Comparison of ENCODE assay signal across 25 cellular contexts in the genomic region with DNA sequence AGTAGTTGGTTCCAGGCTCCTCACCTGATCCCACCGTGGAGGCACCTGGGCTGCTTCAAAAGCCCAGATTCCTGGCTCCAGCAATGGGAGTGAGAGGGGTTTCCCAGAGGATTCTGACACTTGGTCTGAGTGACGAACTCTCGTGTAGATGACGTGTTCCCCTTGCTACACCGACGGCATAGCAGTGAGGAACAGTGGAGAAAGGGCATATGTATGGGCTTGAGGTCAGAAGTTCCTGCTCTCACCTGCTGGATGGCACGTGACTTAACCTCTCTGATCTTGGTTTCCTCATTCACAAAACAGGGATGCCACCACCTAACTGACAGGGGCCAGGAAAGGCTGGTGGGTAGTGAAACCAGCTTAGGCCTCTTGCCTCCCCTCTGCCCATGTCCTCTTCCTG. TPM values are rescaled to one million over a fixed set of nuclear protein-coding genes. Genes with fewer than 3 reads are reported as not detected.
A peak's percentile ranks its signal among the peaks of the same experiment; 100 is the strongest.
DNase-seq lines count a peak whose midpoint lies in the region; ATAC-seq and TF ChIP-seq lines count a peak whose summit lies in the region.
"Had no signal": no experiment of that assay in that cellular context is flagged by ENCODE, and none has a peak within 500 bp of the region (broad histone marks: within the 10 kb centered on the region; RNA-seq: fewer than 3 reads in every experiment).

No MANE protein-coding gene starts in this region.

- H3K9me3 ChIP-seq in mucosa of descending colon = no peaks in the 10 kb centered on the region
- H3K9me3 ChIP-seq in spleen = no peaks in the 10 kb centered on the region
- H3K9me3 ChIP-seq: esophagus muscularis mucosa, MG63 had no signal

- H3K36me3 ChIP-seq in mucosa of descending colon (ENCODE audit: low read depth) (peaks cover 3% of the 10 kb centered on the region), spleen (peaks cover 4 to 97% (median 73%) of the 10 kb centered on the region in 6 donors)

- H3K4me1 ChIP-seq in mucosa of descending colon (ENCODE audit: low read depth) = peaks cover 10% of the 10 kb centered on the region
- peaks cover 4 to 50% (median 35%) of the 10 kb centered on the region in 6 donors for H3K4me1 ChIP-seq in spleen

- intact Hi-C loops in dendritic cell treated with granulocyte-macrophage colony-stimulating factor and Interleukin-4, amounts not matched to agents 40 ng/mL and 50 ng/mL, for 4 days (cut with micrococcal nuclease) = no loop called here
- intact Hi-C loops in mucosa of descending colon (cut with DNase I, micrococcal nuclease) (loop anchor here in 1 of 2 donors (10.0 kb wide), 1 partner anchor 138 kb away; no protein-coding TSS in a partner anchor), spleen (cut with DNase I; ENCODE audit: low total_unique reads) (no loop called here)

- H3K4me3 ChIP-seq in mucosa of descending colon (no peak overlapping the region), spleen (no peak overlapping the region)
- H3K4me3 ChIP-seq: esophagus muscularis mucosa, MG63, skin epidermis had no signal

- H3K9me3 Mint-ChIP-seq in dendritic cell treated with granulocyte-macrophage colony-stimulating factor and Interleukin-4, amounts not matched to agents 40 ng/mL and 50 ng/mL, for 4 days = no peaks in the 10 kb centered on the region
- H3K9me3 Mint-ChIP-seq in type B pancreatic cell = no peaks in the 10 kb centered on the region
- H3K9me3 Mint-ChIP-seq: activated CD4-positive, alpha-beta memory T cell treated with anti-CD3 and anti-CD28 coated beads for 36 hours; nephron progenitor cell; stimulated activated naive CD8-positive, alpha-beta T cell treated with anti-CD3 and anti-CD28 coated beads, Interleukin-15, amount 100 ng/mL, for 72 hours; T-cell had no signal

- peak overlapping the region; percentile 72 for H3K27ac Mint-ChIP-seq in dendritic cell treated with granulocyte-macrophage colony-stimulating factor and Interleukin-4, amounts not matched to agents 40 ng/mL and 50 ng/mL, for 4 days
- peak overlapping the region; percentile 88 for H3K27ac Mint-ChIP-seq in type B pancreatic cell
- H3K27ac Mint-ChIP-seq: activated CD4-positive, alpha-beta memory T cell treated with anti-CD3 and anti-CD28 coated beads for 36 hours; T-cell had no signal

- ATAC-seq in mucosa of descending colon = peak; percentile 9
- no peak for ATAC-seq in GM18907 (IDR thresholded peaks at IDR 0.05; ENCODE audit: unreplicated experiment)
- ATAC-seq: stimulated activated naive CD8-positive, alpha-beta T cell treated with anti-CD3 and anti-CD28 coated beads, Interleukin-15, amount 100 ng/mL, for 72 hours; T-cell had no signal

- H3K4me3 Mint-ChIP-seq in dendritic cell treated with granulocyte-macrophage colony-stimulating factor and Interleukin-4, amounts not matched to agents 40 ng/mL and 50 ng/mL, for 4 days = no peak overlapping the region
- no peak overlapping the region for H3K4me3 Mint-ChIP-seq in type B pancreatic cell
- H3K4me3 Mint-ChIP-seq: activated CD4-positive, alpha-beta memory T cell treated with anti-CD3 and anti-CD28 coated beads for 36 hours; nephron progenitor cell; stimulated activated naive CD8-positive, alpha-beta T cell treated with anti-CD3 and anti-CD28 coated beads, Interleukin-15, amount 100 ng/mL, for 72 hours; T-cell had no signal

- WGBS in spleen, 5 donors = 76 to 91% (median 85%) methylated on average over 6 to 7 of the region's 7 CpGs

- TF ChIP-seq CTCF in RWPE1 (conservative IDR thresholded peaks at IDR 0.05; ENCODE audit: low read depth) = no peak
- TF ChIP-seq CTCF in mucosa of descending colon (IDR thresholded peaks at IDR 0.05) = no peak
- TF ChIP-seq CTCF in type B pancreatic cell (conservative IDR thresholded peaks at IDR 0.05) = no peak
- no peak for TF ChIP-seq CTCF in spleen (IDR thresholded peaks at IDR 0.05 in 8 of 11, conservative IDR thresholded peaks at IDR 0.05 in 3 of 11)

- no peaks in the 10 kb centered on the region for H3K27me3 ChIP-seq in spleen (replicated peaks in 1 of 7)
- H3K27me3 ChIP-seq: esophagus muscularis mucosa, MG63 had no signal

- POLR2A ChIA-PET in RWPE1 (lab: Yijun Ruan, JAX; ENCODE audit: low non-redundant PET) = no interaction called here

- peaks cover 54% of the 10 kb centered on the region for H3K4me1 Mint-ChIP-seq in dendritic cell treated with granulocyte-macrophage colony-stimulating factor and Interleukin-4, amounts not matched to agents 40 ng/mL and 50 ng/mL, for 4 days (ENCODE audit: low read depth)
- H3K4me1 Mint-ChIP-seq in type B pancreatic cell (ENCODE audit: unreplicated experiment) = no peaks in the 10 kb centered on the region
- H3K4me1 Mint-ChIP-seq: nephron progenitor cell had no signal

- no peaks in the 10 kb centered on the region for H3K27me3 Mint-ChIP-seq in dendritic cell treated with granulocyte-macrophage colony-stimulating factor and Interleukin-4, amounts not matched to agents 40 ng/mL and 50 ng/mL, for 4 days
- H3K27me3 Mint-ChIP-seq in type B pancreatic cell = no peaks in the 10 kb centered on the region
- H3K27me3 Mint-ChIP-seq: activated CD4-positive, alpha-beta memory T cell treated with anti-CD3 and anti-CD28 coated beads for 36 hours; stimulated activated naive CD8-positive, alpha-beta T cell treated with anti-CD3 and anti-CD28 coated beads, Interleukin-15, amount 100 ng/mL, for 72 hours; T-cell had no signal

- CTCF ChIA-PET in RWPE1 (lab: Yijun Ruan, JAX) = interaction anchor here (0.6 kb wide), 1 partner anchor 79 kb away, joined by 3 read pairs; no protein-coding TSS in a partner anchor

- DNase-seq in RWPE1 (ENCODE audit: low spot score) = no peak
- no peak for DNase-seq in mucosa of descending colon
- no peak for DNase-seq in type B pancreatic cell (ENCODE audit: extremely low spot score, unreplicated experiment)
- DNase-seq in NCI-H510A treated with DMSO at 0.1 percent for 48 hours (lab: John Stamatoyannopoulos, UW) = no peak
- no peak for DNase-seq in spleen
- DNase-seq: activated CD4-positive, alpha-beta memory T cell treated with anti-CD3 and anti-CD28 coated beads for 36 hours; activated CD4-positive, CD25-positive, alpha-beta regulatory T cell treated with anti-CD3 and anti-CD28 coated beads, Interleukin-2, amount 50 U/mL, for 72 hours; activated naive CD4-positive, alpha-beta T cell treated with Interleukin-2 at 50 U/mL for 16 hours; caudate nucleus; dermis blood vessel endothelial cell; foreskin fibroblast; head of caudate nucleus; MG63; NCI-H1105; NCI-H187; NCI-H2171; nephron progenitor cell; stimulated activated naive CD8-positive, alpha-beta T cell treated with anti-CD3 and anti-CD28 coated beads, Interleukin-15, amount 100 ng/mL, for 72 hours; T-cell had no signal

- peaks cover 86% of the 10 kb centered on the region for H3K36me3 Mint-ChIP-seq in dendritic cell treated with granulocyte-macrophage colony-stimulating factor and Interleukin-4, amounts not matched to agents 40 ng/mL and 50 ng/mL, for 4 days (ENCODE audit: low read depth)
- peaks cover 15% of the 10 kb centered on the region for H3K36me3 Mint-ChIP-seq in type B pancreatic cell

- H3K27ac ChIP-seq in RWPE1 (0 out of 2 replicates have a peak overlapping the region, but pooled peaks have one; percentile 19), spleen (peak overlapping the region in 1 of 8 donors; percentile 95)
- H3K27ac ChIP-seq: C4-2B, esophagus muscularis mucosa, KMS-11 had no signal

- no peak for TF ChIP-seq POLR2A in spleen (IDR thresholded peaks at IDR 0.05)

RNA-seq across cellular contexts. Expression of gene ARFGAP3, which starts 30.0 kb away (rescaled TPM):
- total RNA-seq in mucosa of descending colon = 10 to 100 TPM; 20.0 to 41.3 (median 34.3) TPM
- 29.3 and 34.6 TPM in 2 replicates for total RNA-seq in type B pancreatic cell (ENCODE audit: low replicate concordance)
- total RNA-seq in spleen = 10 to 100 TPM; 30.9 to 46.8 (median 40.8) TPM
- 10 to 100 TPM; 15.0 to 23.6 (median 15.6) TPM for polyA plus RNA-seq in spleen
